In the genomic region with DNA sequence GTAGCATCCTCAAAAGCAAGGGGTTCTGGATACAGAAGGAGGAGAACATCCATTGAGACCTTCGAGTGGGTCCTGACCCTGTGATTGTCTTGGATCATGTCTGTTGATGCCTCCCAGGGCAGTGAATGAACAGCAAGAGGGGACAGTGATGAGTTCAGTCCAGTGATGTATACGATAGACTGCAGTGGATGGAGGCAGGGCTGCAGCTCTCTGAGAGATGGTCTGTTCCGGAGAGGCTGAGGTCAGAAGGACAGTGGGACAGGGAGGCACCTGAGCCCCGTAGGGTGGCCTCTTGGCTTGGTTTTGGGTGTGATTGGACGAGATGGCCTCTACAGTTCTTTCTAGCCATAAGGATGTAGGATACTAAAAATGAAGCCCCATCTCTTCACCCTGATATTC, we compare ENCODE assay signal across 11 cellular contexts.
A peak's percentile ranks its signal among the peaks of the same experiment; 100 is the strongest.
DNase-seq lines count a peak whose midpoint lies in the region; ATAC-seq and TF ChIP-seq lines count a peak whose summit lies in the region.
"Had no signal": no experiment of that assay in that cellular context is flagged by ENCODE, and none has a peak within 500 bp of the region (broad histone marks: within the 10 kb centered on the region; RNA-seq: fewer than 3 reads in every experiment).

No MANE protein-coding gene starts in this region.

- H3K9ac ChIP-seq in liver (ENCODE audit: low read depth in 1 of 2, low read length in 2 of 2), result peak overlapping the region in 1 of 2 donors; percentile 20

- H3K4me1 ChIP-seq in liver (ENCODE audit: control insufficient read depth in 4 of 4, insufficient read depth in 4 of 4, low read length in 3 of 4) (peaks cover 6 to 48% (median 27%) of the 10 kb centered on the region in 4 donors), right lobe of liver (peaks cover 0 to 35% (median 10%) of the 10 kb centered on the region in 4 donors), lower lobe of right lung (no peaks in the 10 kb centered on the region)

- TF ChIP-seq POLR2A in right lobe of liver (IDR thresholded peaks at IDR 0.05), result no peak

- H3K4me3 ChIP-seq in liver (ENCODE audit: low read depth in 1 of 3, low read length in 3 of 3) (no peak overlapping the region), right lobe of liver (no peak overlapping the region), lower lobe of right lung (no peak overlapping the region)

- ATAC-seq in right lobe of liver (no peak), lower lobe of right lung (no peak), GM19452 (IDR thresholded peaks at IDR 0.05; ENCODE audit: unreplicated experiment) (no peak), GM21529 (IDR thresholded peaks at IDR 0.05; ENCODE audit: unreplicated experiment) (no peak)
- ATAC-seq: SK-N-SH treated with all-trans-retinoic acid at 6 μM for 48 hours had no signal

- 77% methylated on average over 5 of the region's 5 CpGs for WGBS in liver
- 96% methylated on average over 3 of the region's 5 CpGs for WGBS in right lobe of liver (ENCODE audit: insufficient coverage, low coverage, low lambda C conversion rate, missing lambda C conversion rate)

- no peaks in the 10 kb centered on the region for H3K27me3 ChIP-seq in liver (ENCODE audit: control insufficient read depth in 4 of 4, insufficient read depth in 4 of 4, low read length in 3 of 4)
- no peaks in the 10 kb centered on the region for H3K27me3 ChIP-seq in right lobe of liver
- H3K27me3 ChIP-seq in lower lobe of right lung (ENCODE audit: low read depth), result no peaks in the 10 kb centered on the region

- H3K36me3 ChIP-seq in liver (ENCODE audit: control insufficient read depth in 4 of 4, insufficient read depth in 3 of 4, low read depth in 1 of 4, low read length in 3 of 4), result no peaks in the 10 kb centered on the region
- H3K36me3 ChIP-seq in right lobe of liver, result no peaks in the 10 kb centered on the region
- no peaks in the 10 kb centered on the region for H3K36me3 ChIP-seq in lower lobe of right lung

- H3K27ac Mint-ChIP-seq in nephron, result peak overlapping the region; percentile 75 to 93 (median 84)

- no peaks in the 10 kb centered on the region for H3K9me3 ChIP-seq in liver (ENCODE audit: control insufficient read depth in 4 of 4, low read length in 3 of 4)
- H3K9me3 ChIP-seq in right lobe of liver, result no peaks in the 10 kb centered on the region
- H3K9me3 ChIP-seq in lower lobe of right lung, result no peaks in the 10 kb centered on the region

- no peak for TF ChIP-seq RAD21 in liver (IDR thresholded peaks at IDR 0.05)

- intact Hi-C loops in right lobe of liver (cut with DNase I) (no loop called here), lower lobe of right lung (cut with DNase I) (no loop called here)

- no peak for TF ChIP-seq CTCF in liver (IDR thresholded peaks at IDR 0.05; ENCODE audit: low read depth, low read length, missing input control)
- no peak for TF ChIP-seq CTCF in right lobe of liver (IDR thresholded peaks at IDR 0.05)
- no peak for TF ChIP-seq CTCF in VCaP (conservative IDR thresholded peaks at IDR 0.05)
- TF ChIP-seq CTCF in nephron (IDR thresholded peaks at IDR 0.05; ENCODE audit: unreplicated experiment in 3 of 3), result no peak
- TF ChIP-seq CTCF in lower lobe of right lung (IDR thresholded peaks at IDR 0.05), result no peak

- H3K27ac ChIP-seq in liver (ENCODE audit: low read depth in 1 of 2, low read length in 2 of 2), result peak overlapping the region; percentile 31 to 38
- H3K27ac ChIP-seq in right lobe of liver, result no peak overlapping the region
- peak overlapping the region; percentile 81 for H3K27ac ChIP-seq in VCaP
- no peak overlapping the region for H3K27ac ChIP-seq in lower lobe of right lung
- H3K27ac ChIP-seq: HL-60 had no signal

- no peaks in the 10 kb centered on the region for H3K27me3 Mint-ChIP-seq in nephron (ENCODE audit: low read depth)

- no peak overlapping the region for H3K4me3 Mint-ChIP-seq in nephron

- H3K36me3 Mint-ChIP-seq in nephron (ENCODE audit: low read depth), result no peaks in the 10 kb centered on the region

- no peak for DNase-seq in right lobe of liver
- DNase-seq in lower lobe of right lung, result no peak
- DNase-seq: Calu3, HCEC 1CT had no signal

- peaks cover 2% of the 10 kb centered on the region for H3K9me3 Mint-ChIP-seq in nephron

- H3K4me1 Mint-ChIP-seq in nephron, result peaks cover 20% of the 10 kb centered on the region

TF ChIP-seq in liver, 16 proteins besides CTCF, POLR2A, EP300 and RAD21:
- TF ChIP-seq EGR1 (IDR thresholded peaks at IDR 0.05; ENCODE audit: low read depth in 2 of 2) (no peak), NR2F2 (IDR thresholded peaks at IDR 0.05) (no peak), RXRA (IDR thresholded peaks at IDR 0.05) (no peak), FOXA2 (IDR thresholded peaks at IDR 0.05) (no peak)

Comparison
In these comparisons a context has a peak if more than half of its experiments do, and no peak if none do; other contexts are left out.
1. H3K27ac ChIP-seq: peak in liver (2 of 2) and VCaP (single experiment); none in right lobe of liver (0 of 3) and lower lobe of right lung (single experiment).